In genomic region chr10:110212119-110213006, GRCh38 we compare ENCODE assay signal across 8 cellular contexts. TPM values are rescaled to one million over a fixed set of nuclear protein-coding genes. Genes with fewer than 3 reads are reported as not detected.
DNase-seq lines count a peak whose midpoint lies in the region; ATAC-seq and TF ChIP-seq lines count a peak whose summit lies in the region.

No MANE protein-coding gene starts in this region.

- H3K4me1 ChIP-seq in colonic mucosa (peaks cover 10% of the 10 kb centered on the region), psoas muscle (peaks cover 26% of the 10 kb centered on the region)

- no peaks in the 10 kb centered on the region for H3K27me3 ChIP-seq in colonic mucosa
- H3K27me3 ChIP-seq in psoas muscle (ENCODE audit: insufficient read depth in 3 of 3, low read length in 2 of 3): no peaks in the 10 kb centered on the region

- POLR2A ChIA-PET in T-cell (lab: Charles Lee): interaction anchor here (1.0 to 2.7 kb wide), 6 partner anchors 9 to 57 kb away, joined by 4 to 21 read pairs (median 6); no protein-coding TSS in a partner anchor

- TF ChIP-seq CTCF in colonic mucosa (IDR thresholded peaks at IDR 0.05): no peak
- no peak for TF ChIP-seq CTCF in psoas muscle (IDR thresholded peaks at IDR 0.05)

- ATAC-seq in GM21717 (IDR thresholded peaks at IDR 0.05; ENCODE audit: unreplicated experiment) (peak; percentile 15), T-cell (replicated peaks in 1 of 4) (peak; percentile 23 to 36 (median 31)), psoas muscle (no peak), GM19397 (IDR thresholded peaks at IDR 0.05; ENCODE audit: unreplicated experiment) (no peak)

- DNase-seq in T-cell (peak; percentile 26 to 70 (median 48)), colonic mucosa (peak; percentile 74), psoas muscle (no peak), dermis blood vessel endothelial cell (no peak), NCI-H526 (lab: John Stamatoyannopoulos, UW) (no peak), NCI-H2196 (lab: John Stamatoyannopoulos, UW; ENCODE audit: unreplicated experiment) (no peak)

- peak overlapping the region; percentile 96 to 98 for H3K27ac Mint-ChIP-seq in T-cell

- H3K4me3 ChIP-seq in colonic mucosa: peak overlapping the region; percentile 70
- peak overlapping the region; percentile 94 for H3K4me3 ChIP-seq in psoas muscle

- CTCF ChIA-PET in T-cell (lab: Charles Lee): interaction anchor here (0.6 to 8.1 kb wide), 5 partner anchors 11 to 93 kb away, joined by 3 to 94 read pairs (median 3); partner anchors contain the start of gene SMNDC1 (in 1 of the 2)

- H3K9me3 ChIP-seq in colonic mucosa (no peaks in the 10 kb centered on the region), psoas muscle (no peaks in the 10 kb centered on the region)

- no peaks in the 10 kb centered on the region for H3K36me3 Mint-ChIP-seq in T-cell

- no peaks in the 10 kb centered on the region for H3K27me3 Mint-ChIP-seq in T-cell

- peak overlapping the region; percentile 89 to 96 (median 91) for H3K4me3 Mint-ChIP-seq in T-cell

- 67 to 86% (median 75%) methylated on average over 5 of the region's 5 CpGs for WGBS in psoas muscle, 3 donors

- H3K27ac ChIP-seq in colonic mucosa (peak overlapping the region; percentile 85), psoas muscle (peak overlapping the region; percentile 98)

- intact Hi-C loops in colonic mucosa (cut with DNase I): loop anchor here (5.0 kb wide), 1 partner anchor 75 kb away; no protein-coding TSS in a partner anchor
- intact Hi-C loops in psoas muscle (cut with DNase I): no loop called here

- H3K36me3 ChIP-seq in colonic mucosa (no peaks in the 10 kb centered on the region), psoas muscle (ENCODE audit: insufficient read depth in 1 of 2, low read depth in 1 of 2) (no peaks in the 10 kb centered on the region)

- peaks cover 44 to 61% (median 55%) of the 10 kb centered on the region in 3 donors for H3K4me1 Mint-ChIP-seq in T-cell

- no peaks in the 10 kb centered on the region for H3K9me3 Mint-ChIP-seq in T-cell

- peak overlapping the region; percentile 36 to 97 for H3K9ac ChIP-seq in colonic mucosa (ENCODE audit: low read depth in 2 of 2, low read length in 2 of 2)

RNA-seq across cellular contexts. Expression of gene MXI1, which starts 5.0 kb away (rescaled TPM):
- total RNA-seq in T-cell (10 to 100 TPM; 40.2 to 54.1 (median 44.4) TPM), colonic mucosa (100 to 1,000 TPM in 1 of 2 donors, 10 to 100 TPM in 1; 58.0 to 304 TPM), psoas muscle (10 to 100 TPM; 20.5 to 50.3 (median 34.8) TPM), dermis blood vessel endothelial cell (9.3 and 9.5 TPM in 2 replicates)
- polyA plus RNA-seq in psoas muscle: 10 to 100 TPM in 2 of 3 donors, 1 to 10 TPM in 1; 5.5 to 33.3 (median 27.1) TPM

Comparison
In these comparisons a context has a peak if more than half of its experiments do, and no peak if none do; other contexts are left out.
1. ATAC-seq: peak in GM21717 (single experiment) and T-cell (4 of 4); none in psoas muscle (0 of 4) and GM19397 (single experiment).
2. DNase-seq: peak in T-cell (34 of 34) and colonic mucosa (single experiment); none in psoas muscle (0 of 2), dermis blood vessel endothelial cell (single experiment), NCI-H526 (0 of 2) and NCI-H2196 (single experiment).